In the genomic region with DNA sequence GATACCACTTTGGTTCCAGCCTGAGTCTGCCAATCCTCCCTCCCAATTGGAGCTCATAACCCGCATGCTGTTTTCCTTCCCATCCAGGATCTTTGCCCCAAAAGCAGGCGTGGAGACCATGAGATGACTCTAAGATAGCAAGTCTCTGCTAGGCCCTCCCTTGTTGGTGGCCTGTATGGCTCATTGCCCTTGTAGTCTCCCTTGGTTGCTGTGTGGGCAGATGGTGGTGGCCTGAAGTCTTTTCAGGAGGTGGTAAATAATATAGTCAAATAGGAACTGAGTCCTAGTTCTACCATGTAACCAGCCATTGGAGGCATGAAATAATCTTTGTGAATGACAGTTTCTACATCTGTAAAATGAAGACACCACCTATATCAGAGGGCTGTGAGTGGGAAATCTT, we compare ENCODE assay signal across 9 cellular contexts. TPM values are rescaled to one million over a fixed set of nuclear protein-coding genes. Genes with fewer than 3 reads are reported as not detected.
A peak's percentile ranks its signal among the peaks of the same experiment; 100 is the strongest.
DNase-seq lines count a peak whose midpoint lies in the region; ATAC-seq and TF ChIP-seq lines count a peak whose summit lies in the region.
"Had no signal": no experiment of that assay in that cellular context is flagged by ENCODE, and none has a peak within 500 bp of the region (broad histone marks: within the 10 kb centered on the region; RNA-seq: fewer than 3 reads in every experiment).

No MANE protein-coding gene starts in this region.

- TF ChIP-seq POLR2A in heart left ventricle (IDR thresholded peaks at IDR 0.05) = no peak

- peaks cover 6% of the 10 kb centered on the region for H3K36me3 Mint-ChIP-seq in activated naive CD8-positive, alpha-beta T cell treated with anti-CD3 and anti-CD28 coated beads, Interleukin-2, amount 10 ng/mL, durations not matched to agents 7 days and 5 days
- H3K36me3 Mint-ChIP-seq in memory B cell = no peaks in the 10 kb centered on the region

- H3K9me3 ChIP-seq in heart left ventricle = no peaks in the 10 kb centered on the region
- no peaks in the 10 kb centered on the region for H3K9me3 ChIP-seq in upper lobe of right lung
- H3K9me3 ChIP-seq: prostate gland had no signal

- peaks cover 0 to 28% (median 7%) of the 10 kb centered on the region in 12 donors for H3K4me1 ChIP-seq in heart left ventricle
- H3K4me1 ChIP-seq in upper lobe of right lung = peaks cover 3% of the 10 kb centered on the region
- H3K4me1 ChIP-seq: prostate gland had no signal

- ATAC-seq in heart left ventricle = no peak
- ATAC-seq in left cardiac atrium = no peak
- no peak for ATAC-seq in activated naive CD8-positive, alpha-beta T cell treated with anti-CD3 and anti-CD28 coated beads, Interleukin-2, amount 10 ng/mL, durations not matched to agents 7 days and 5 days (ENCODE audit: low read depth)
- ATAC-seq in memory B cell (ENCODE audit: low read depth) = no peak
- no peak for ATAC-seq in upper lobe of right lung

- DNase-seq in heart left ventricle (no peak), left cardiac atrium (no peak), memory B cell (ENCODE audit: low spot score in 2 of 2) (no peak), upper lobe of right lung (no peak), NCI-H2107 treated with DMSO at 0.1 percent for 48 hours (lab: John Stamatoyannopoulos, UW; ENCODE audit: unreplicated experiment) (no peak), NCI-H510A treated with DMSO at 0.1 percent for 48 hours (lab: John Stamatoyannopoulos, UW) (no peak)
- DNase-seq in activated naive CD8-positive, alpha-beta T cell treated with anti-CD3 and anti-CD28 coated beads, Interleukin-2, amount 10 ng/mL, durations not matched to agents 7 days and 5 days = no peak
- no peak for DNase-seq in stimulated activated naive CD4-positive, alpha-beta T cell treated with Interleukin-2 at 50 U/mL for 16 hours (lab: John Stamatoyannopoulos, UW)

- H3K9me3 Mint-ChIP-seq in activated naive CD8-positive, alpha-beta T cell treated with anti-CD3 and anti-CD28 coated beads, Interleukin-2, amount 10 ng/mL, durations not matched to agents 7 days and 5 days = no peaks in the 10 kb centered on the region
- H3K9me3 Mint-ChIP-seq in memory B cell = no peaks in the 10 kb centered on the region

- H3K27me3 ChIP-seq in heart left ventricle = no peaks in the 10 kb centered on the region
- H3K27me3 ChIP-seq in upper lobe of right lung = no peaks in the 10 kb centered on the region

- WGBS in heart left ventricle, 4 donors = 75 to 91% (median 86%) methylated on average over 2 of the region's 2 CpGs

- peak overlapping the region; percentile 80 for H3K4me3 Mint-ChIP-seq in activated naive CD8-positive, alpha-beta T cell treated with anti-CD3 and anti-CD28 coated beads, Interleukin-2, amount 10 ng/mL, durations not matched to agents 7 days and 5 days
- peak overlapping the region; percentile 88 for H3K4me3 Mint-ChIP-seq in memory B cell

- TF ChIP-seq CTCF in heart left ventricle (IDR thresholded peaks at IDR 0.05) = no peak
- TF ChIP-seq CTCF in upper lobe of right lung (IDR thresholded peaks at IDR 0.05) = no peak

- H3K4me3 ChIP-seq in heart left ventricle (peak overlapping the region in 8 of 12 donors; percentile 67 to 98 (median 80)), upper lobe of right lung (peak overlapping the region; percentile 65)

- peak overlapping the region; percentile 12 for H3K27ac Mint-ChIP-seq in activated naive CD8-positive, alpha-beta T cell treated with anti-CD3 and anti-CD28 coated beads, Interleukin-2, amount 10 ng/mL, durations not matched to agents 7 days and 5 days
- no peak overlapping the region for H3K27ac Mint-ChIP-seq in memory B cell

- intact Hi-C loops in heart left ventricle (cut with DNase I) = loop anchor here in 2 of 10 donors (2.0 to 10.0 kb wide), 2 partner anchors 55 to 61 kb away; partner anchors contain the start of genes EMD (in 1 of the 2), FLNA (in 1 of the 2) and SLC10A3 (in 1 of the 2)
- intact Hi-C loops in left cardiac atrium (cut with DNase I) = no loop called here
- intact Hi-C loops in upper lobe of right lung (cut with DNase I) = no loop called here

- H3K4me1 Mint-ChIP-seq in activated naive CD8-positive, alpha-beta T cell treated with anti-CD3 and anti-CD28 coated beads, Interleukin-2, amount 10 ng/mL, durations not matched to agents 7 days and 5 days = peaks cover 23% of the 10 kb centered on the region
- H3K4me1 Mint-ChIP-seq in memory B cell = peaks cover 12% of the 10 kb centered on the region

- H3K36me3 ChIP-seq in heart left ventricle (peaks cover 0 to 21% (median 6%) of the 10 kb centered on the region in 9 donors), upper lobe of right lung (peaks cover 15% of the 10 kb centered on the region)
- H3K36me3 ChIP-seq: prostate gland had no signal

- no peaks in the 10 kb centered on the region for H3K27me3 Mint-ChIP-seq in activated naive CD8-positive, alpha-beta T cell treated with anti-CD3 and anti-CD28 coated beads, Interleukin-2, amount 10 ng/mL, durations not matched to agents 7 days and 5 days
- H3K27me3 Mint-ChIP-seq in memory B cell = no peaks in the 10 kb centered on the region

- POLR2A ChIA-PET in activated naive CD8-positive, alpha-beta T cell treated with anti-CD3 and anti-CD28 coated beads, Interleukin-2, amount 10 ng/mL, durations not matched to agents 7 days and 5 days (lab: Charles Lee) = interaction anchor here (1.1 to 2.5 kb wide), 4 partner anchors 13 to 61 kb away, joined by 3 to 16 read pairs (median 8); partner anchors contain the start of genes RPL10 and SLC10A3

- H3K27ac ChIP-seq in heart left ventricle = peak overlapping the region in 3 of 12 donors; percentile 84 to 90 (median 86)
- no peak overlapping the region for H3K27ac ChIP-seq in upper lobe of right lung

RNA-seq across cellular contexts. Expression of gene ATP6AP1, which starts 1.2 kb away (rescaled TPM):
- total RNA-seq in heart left ventricle = 100 to 1,000 TPM in 2 of 9 donors, 10 to 100 TPM in 7; 67.7 to 127 (median 84.2) TPM
- 100 to 1,000 TPM in 1 of 2 donors, 10 to 100 TPM in 1; 33.8 to 111 TPM for polyA plus RNA-seq in heart left ventricle
- 10 to 100 TPM; 70.8 to 86.0 TPM for total RNA-seq in left cardiac atrium
- 10 to 100 TPM; 46.9 to 51.1 TPM for total RNA-seq in activated naive CD8-positive, alpha-beta T cell treated with anti-CD3 and anti-CD28 coated beads, Interleukin-2, amount 10 ng/mL, durations not matched to agents 7 days and 5 days
- total RNA-seq in upper lobe of right lung = 193 TPM

RNA-seq across cellular contexts. Expression of gene GDI1, which starts 7.2 kb away (rescaled TPM):
- total RNA-seq in heart left ventricle = 100 to 1,000 TPM in 2 of 9 donors, 10 to 100 TPM in 7; 73.6 to 105 (median 92.2) TPM
- 100 to 1,000 TPM in 1 of 2 donors, 10 to 100 TPM in 1; 77.1 to 152 TPM for polyA plus RNA-seq in heart left ventricle
- total RNA-seq in left cardiac atrium = 10 to 100 TPM; 76.8 to 98.5 TPM
- total RNA-seq in activated naive CD8-positive, alpha-beta T cell treated with anti-CD3 and anti-CD28 coated beads, Interleukin-2, amount 10 ng/mL, durations not matched to agents 7 days and 5 days = 100 to 1,000 TPM; 138 to 147 TPM
- 108 TPM for total RNA-seq in upper lobe of right lung

RNA-seq across cellular contexts. Expression of gene FAM50A, which starts 14.2 kb away (rescaled TPM):
- 10 to 100 TPM; 27.7 to 65.1 (median 41.2) TPM for total RNA-seq in heart left ventricle
- 100 to 1,000 TPM; 118 to 119 TPM for polyA plus RNA-seq in heart left ventricle
- total RNA-seq in left cardiac atrium = 10 to 100 TPM; 48.7 to 58.9 TPM
- 10 to 100 TPM; 59.2 to 70.3 TPM for total RNA-seq in activated naive CD8-positive, alpha-beta T cell treated with anti-CD3 and anti-CD28 coated beads, Interleukin-2, amount 10 ng/mL, durations not matched to agents 7 days and 5 days
- 82.0 TPM for total RNA-seq in upper lobe of right lung

RNA-seq across cellular contexts. Expression of gene TAFAZZIN, which starts 18.4 kb away (rescaled TPM):
- total RNA-seq in heart left ventricle (10 to 100 TPM; 29.1 to 38.6 (median 34.5) TPM), left cardiac atrium (10 to 100 TPM; 36.6 to 41.2 TPM), upper lobe of right lung (43.9 TPM)
- 10 to 100 TPM; 27.2 to 51.1 TPM for polyA plus RNA-seq in heart left ventricle
- total RNA-seq in activated naive CD8-positive, alpha-beta T cell treated with anti-CD3 and anti-CD28 coated beads, Interleukin-2, amount 10 ng/mL, durations not matched to agents 7 days and 5 days = 10 to 100 TPM; 94.7 to 95.3 TPM

RNA-seq across cellular contexts. Expression of gene DNASE1L1, which starts 20.7 kb away (rescaled TPM):
- 100 to 1,000 TPM in 2 of 9 donors, 10 to 100 TPM in 7; 26.7 to 117 (median 43.8) TPM for total RNA-seq in heart left ventricle
- polyA plus RNA-seq in heart left ventricle = 10 to 100 TPM; 27.7 to 57.1 TPM
- 10 to 100 TPM; 41.9 to 42.8 TPM for total RNA-seq in left cardiac atrium
- 10 to 100 TPM; 20.5 to 26.2 TPM for total RNA-seq in activated naive CD8-positive, alpha-beta T cell treated with anti-CD3 and anti-CD28 coated beads, Interleukin-2, amount 10 ng/mL, durations not matched to agents 7 days and 5 days
- 37.1 TPM for total RNA-seq in upper lobe of right lung
